ENCODE assay signal across 20 cellular contexts in genomic region chr10:121409466-121410104, GRCh38.
DNase-seq lines count a peak whose midpoint lies in the region; ATAC-seq and TF ChIP-seq lines count a peak whose summit lies in the region.
"Had no signal": no experiment of that assay in that cellular context is flagged by ENCODE, and none has a peak within 500 bp of the region (broad histone marks: within the 10 kb centered on the region; RNA-seq: fewer than 3 reads in every experiment).

No MANE protein-coding gene starts in this region.

- no peak overlapping the region for H2BK12ac ChIP-seq in neuronal stem cell (ENCODE audit: low read length)

- no peaks in the 10 kb centered on the region for H3K27me3 Mint-ChIP-seq in stimulated activated naive B cell treated with anti-CD40 and anti-IgM and Interleukin-4, amounts not matched to agents 10 μg/mL and 1 μg/mL and 100 μg/mL, for 72 hours
- H3K27me3 Mint-ChIP-seq: B cell; CD4-positive, CD25-positive, alpha-beta regulatory T cell; CD8-positive, alpha-beta memory T cell had no signal

- H4K91ac ChIP-seq in neuronal stem cell (ENCODE audit: low read depth, low read length, poor library complexity), result no peak overlapping the region

- no peak overlapping the region for H3K4me3 ChIP-seq in HEK293 (ENCODE audit: low read depth, low read length)
- H3K4me3 ChIP-seq in esophagus muscularis mucosa, result no peak overlapping the region
- no peak overlapping the region for H3K4me3 ChIP-seq in neuronal stem cell (ENCODE audit: low read length in 2 of 2)
- H3K4me3 ChIP-seq: BLaER1 treated with 17β-estradiol and CSF1 and Interleukin-3, amounts not matched to agents 10 nM and 100 nM; GM23248; HAP-1 had no signal

- H2BK15ac ChIP-seq in neuronal stem cell (ENCODE audit: low read length), result no peak overlapping the region

- no peak overlapping the region for H2AFZ ChIP-seq in neuronal stem cell (ENCODE audit: low read length)
- H2AFZ ChIP-seq: GM23248 had no signal

- H3K27ac ChIP-seq in HEK293 (ENCODE audit: extremely low read depth, low read depth, low read length) (no peak overlapping the region), esophagus muscularis mucosa (replicated peaks in 1 of 4) (no peak overlapping the region), neuronal stem cell (replicated peaks; ENCODE audit: low read length) (no peak overlapping the region)
- H3K27ac ChIP-seq: BLaER1 treated with 17β-estradiol and CSF1 and Interleukin-3, amounts not matched to agents 10 nM and 100 nM; GM23248 had no signal

- no peak overlapping the region for H3K4me3 Mint-ChIP-seq in stimulated activated naive B cell treated with anti-CD40 and anti-IgM and Interleukin-4, amounts not matched to agents 10 μg/mL and 1 μg/mL and 100 μg/mL, for 72 hours
- H3K4me3 Mint-ChIP-seq: B cell; CD4-positive, CD25-positive, alpha-beta regulatory T cell; CD8-positive, alpha-beta memory T cell; HFFc6 had no signal

- ATAC-seq in stimulated activated naive B cell treated with anti-CD40 and anti-IgM and Interleukin-4, amounts not matched to agents 10 μg/mL and 1 μg/mL and 100 μg/mL, for 72 hours (replicated peaks), result no peak

- H3K4me1 Mint-ChIP-seq in stimulated activated naive B cell treated with anti-CD40 and anti-IgM and Interleukin-4, amounts not matched to agents 10 μg/mL and 1 μg/mL and 100 μg/mL, for 72 hours, result no peaks in the 10 kb centered on the region
- H3K4me1 Mint-ChIP-seq: B cell; CD4-positive, CD25-positive, alpha-beta regulatory T cell; CD8-positive, alpha-beta memory T cell had no signal

- H3K27me3 ChIP-seq in esophagus muscularis mucosa, result no peaks in the 10 kb centered on the region
- H3K27me3 ChIP-seq in neuronal stem cell (ENCODE audit: control insufficient read depth in 3 of 3, insufficient read depth in 3 of 3, low read depth in 1 of 3, low read length in 3 of 3), result peaks cover 0 to 16% (median 0%) of the 10 kb centered on the region in 3 experiments
- H3K27me3 ChIP-seq: BLaER1 treated with 17β-estradiol and CSF1 and Interleukin-3, amounts not matched to agents 10 nM and 100 nM had no signal

- no peak for TF ChIP-seq EP300 in esophagus muscularis mucosa (IDR thresholded peaks at IDR 0.05)

- no peaks in the 10 kb centered on the region for H3K79me1 ChIP-seq in neuronal stem cell (ENCODE audit: low read depth, low read length)

- no peak overlapping the region for H3K18ac ChIP-seq in neuronal stem cell (ENCODE audit: low read length)

- no peak for TF ChIP-seq POLR2A in esophagus muscularis mucosa (IDR thresholded peaks at IDR 0.05; ENCODE audit: low read depth)

- no peak overlapping the region for H3K14ac ChIP-seq in neuronal stem cell (ENCODE audit: low read length)

- H2AK5ac ChIP-seq in neuronal stem cell (ENCODE audit: low read depth, low read length), result no peak overlapping the region

- H2BK5ac ChIP-seq in neuronal stem cell (ENCODE audit: low read length), result no peak overlapping the region

- POLR2A ChIA-PET in HEK293 (lab: Yijun Ruan, JAX) (no interaction called here), HEK293T (lab: Yijun Ruan, JAX) (no interaction called here)

- DNase-seq in astrocyte of the hippocampus (ENCODE audit: low read depth, low spot score), result peak; percentile 66
- peak; percentile 53 for DNase-seq in esophagus muscularis mucosa (ENCODE audit: extremely low spot score)
- DNase-seq in neuronal stem cell (ENCODE audit: low spot score), result no peak
- DNase-seq in DMS153 (lab: John Stamatoyannopoulos, UW), result no peak
- DNase-seq in stimulated activated naive B cell treated with anti-CD40 and anti-IgM and Interleukin-4, amounts not matched to agents 10 μg/mL and 1 μg/mL and 100 μg/mL, for 72 hours, result no peak
- DNase-seq in HEK293T (ENCODE audit: extremely low spot score), result no peak
- DNase-seq in COLO668 (lab: John Stamatoyannopoulos, UW; ENCODE audit: unreplicated experiment), result no peak
- DNase-seq: 8988T; Caco-2; CD4-positive, CD25-positive, alpha-beta regulatory T cell; CD8-positive, alpha-beta memory T cell; DMS79; GDM1; GM23248; HFFc6; IMR-90 had no signal

- no peak overlapping the region for H3K9ac ChIP-seq in neuronal stem cell (ENCODE audit: low read depth, low read length, poor library complexity)
- H3K9ac ChIP-seq: BLaER1 treated with 17β-estradiol and CSF1 and Interleukin-3, amounts not matched to agents 10 nM and 100 nM; GM23248 had no signal

- H3K4me2 ChIP-seq in neuronal stem cell (ENCODE audit: insufficient read depth, low read length, poor library complexity, severe bottlenecking), result no peak overlapping the region

- intact Hi-C loops in esophagus muscularis mucosa (cut with DNase I), result loop anchor here (10.0 kb wide), 1 partner anchor 435 kb away; no protein-coding TSS in a partner anchor

- no peak overlapping the region for H3K27ac Mint-ChIP-seq in stimulated activated naive B cell treated with anti-CD40 and anti-IgM and Interleukin-4, amounts not matched to agents 10 μg/mL and 1 μg/mL and 100 μg/mL, for 72 hours
- H3K27ac Mint-ChIP-seq: B cell; CD4-positive, CD25-positive, alpha-beta regulatory T cell; CD8-positive, alpha-beta memory T cell; HFFc6 had no signal

- H3K36me3 Mint-ChIP-seq in stimulated activated naive B cell treated with anti-CD40 and anti-IgM and Interleukin-4, amounts not matched to agents 10 μg/mL and 1 μg/mL and 100 μg/mL, for 72 hours, result no peaks in the 10 kb centered on the region
- H3K36me3 Mint-ChIP-seq: CD4-positive, CD25-positive, alpha-beta regulatory T cell; CD8-positive, alpha-beta memory T cell had no signal

- H3K9me3 ChIP-seq in HEK293 (ENCODE audit: control insufficient read depth, insufficient read depth, low read depth, low read length) (no peaks in the 10 kb centered on the region), esophagus muscularis mucosa (no peaks in the 10 kb centered on the region), neuronal stem cell (replicated peaks in 1 of 2; ENCODE audit: control insufficient read depth in 2 of 2, insufficient read depth in 1 of 2, low read depth in 1 of 2, low read length in 2 of 2) (peaks cover 0 to 4% of the 10 kb centered on the region in 2 donors)
- H3K9me3 ChIP-seq: Caco-2, HAP-1 had no signal

- peaks cover 0 to 6% of the 10 kb centered on the region in 2 donors for H3K9me3 Mint-ChIP-seq in stimulated activated naive B cell treated with anti-CD40 and anti-IgM and Interleukin-4, amounts not matched to agents 10 μg/mL and 1 μg/mL and 100 μg/mL, for 72 hours

- no peak for TF ChIP-seq CTCF in HEK293 (tag by site-specific recombination; IDR thresholded peaks at IDR 0.05)
- no peak for TF ChIP-seq CTCF in esophagus muscularis mucosa (IDR thresholded peaks at IDR 0.05)

- 90% methylated on average over 4 of the region's 4 CpGs for WGBS in esophagus muscularis mucosa
- WGBS in neuronal stem cell (ENCODE audit: extremely low coverage in 2 of 2, insufficient read length in 2 of 2, insufficient replicate concordance in 1 of 2), 2 donors, result no CpG with 5 or more reads among the region's 4 CpGs

- CTCF ChIA-PET in HEK293 (lab: Yijun Ruan, JAX), result no interaction called here
- CTCF ChIA-PET in HEK293T (lab: Yijun Ruan, JAX), result no interaction called here

- peak overlapping the region; percentile 29 for H4K8ac ChIP-seq in neuronal stem cell (ENCODE audit: low read depth, low read length)

- H3K23ac ChIP-seq in neuronal stem cell (ENCODE audit: low read depth, low read length, poor library complexity), result no peak overlapping the region

- no peaks in the 10 kb centered on the region for H3K4me1 ChIP-seq in HEK293 (ENCODE audit: control insufficient read depth, insufficient read depth, low read length)
- peaks cover 0 to 8% (median 2%) of the 10 kb centered on the region in 4 donors for H3K4me1 ChIP-seq in esophagus muscularis mucosa
- H3K4me1 ChIP-seq in neuronal stem cell (ENCODE audit: control insufficient read depth in 2 of 2, insufficient read depth in 1 of 2, low read depth in 1 of 2, low read length in 2 of 2), result peaks cover 0 to 5% of the 10 kb centered on the region in 2 donors

- H3K4ac ChIP-seq in neuronal stem cell (ENCODE audit: low read length), result no peak overlapping the region

- H3K36me3 ChIP-seq in HEK293 (ENCODE audit: control insufficient read depth in 2 of 2, insufficient read depth in 1 of 2, low read length in 2 of 2) (no peaks in the 10 kb centered on the region), esophagus muscularis mucosa (no peaks in the 10 kb centered on the region), neuronal stem cell (replicated peaks in 1 of 2; ENCODE audit: control insufficient read depth in 2 of 2, insufficient read depth in 2 of 2, low read length in 2 of 2) (no peaks in the 10 kb centered on the region)
- H3K36me3 ChIP-seq: BLaER1 treated with 17β-estradiol and CSF1 and Interleukin-3, amounts not matched to agents 10 nM and 100 nM; HAP-1 had no signal

- H2BK120ac ChIP-seq in neuronal stem cell (ENCODE audit: low read depth, low read length), result no peak overlapping the region

TF ChIP-seq in HEK293, 187 proteins besides CTCF, POLR2A, EP300 and RAD21 (continues in another document):
- TF ChIP-seq ZFHX2 (tag by site-specific recombination; conservative IDR thresholded peaks at IDR 0.05), result peak; percentile 93

TF ChIP-seq in HEK293T, 16 proteins besides CTCF, POLR2A, EP300 and RAD21:
- TF ChIP-seq ELF4 (IDR thresholded peaks at IDR 0.05), result no peak
- no peak for TF ChIP-seq ZNF384 (IDR thresholded peaks at IDR 0.05)
- TF ChIP-seq L3MBTL2 (conservative IDR thresholded peaks at IDR 0.05), result no peak
- TF ChIP-seq TARDBP (IDR thresholded peaks at IDR 0.05), result no peak
- no peak for TF ChIP-seq ARNT (IDR thresholded peaks at IDR 0.05)
- no peak for TF ChIP-seq CTBP1 (IDR thresholded peaks at IDR 0.05; ENCODE audit: borderline replicate concordance)
- no peak for TF ChIP-seq PKNOX1 (IDR thresholded peaks at IDR 0.05)
- no peak for TF ChIP-seq HDGF (IDR thresholded peaks at IDR 0.05; ENCODE audit: borderline replicate concordance)
- no peak for TF ChIP-seq LEF1 (IDR thresholded peaks at IDR 0.05; ENCODE audit: borderline replicate concordance)
- TF ChIP-seq SUZ12 (IDR thresholded peaks at IDR 0.05), result no peak
- TF ChIP-seq SP1 (IDR thresholded peaks at IDR 0.05), result no peak
- no peak for TF ChIP-seq NFRKB (IDR thresholded peaks at IDR 0.05)
- no peak for TF ChIP-seq BHLHE40 (IDR thresholded peaks at IDR 0.05; ENCODE audit: borderline replicate concordance)
- TF ChIP-seq FOXA1 (IDR thresholded peaks at IDR 0.05), result no peak
- TF ChIP-seq FOXK2 (IDR thresholded peaks at IDR 0.05), result no peak
TF ChIP-seq in HEK293T: peak in this region for 0.

Comparison
In these comparisons a context has a peak if more than half of its experiments do, and no peak if none do; other contexts are left out.
1. DNase-seq: peak in astrocyte of the hippocampus (single experiment) and esophagus muscularis mucosa (single experiment); none in neuronal stem cell (single experiment), DMS153 (single experiment), stimulated activated naive B cell treated with anti-CD40 and anti-IgM and Interleukin-4, amounts not matched to agents 10 μg/mL and 1 μg/mL and 100 μg/mL, for 72 hours (single experiment), HEK293T (single experiment) and COLO668 (single experiment).